ENCODE assay signal across 8 cellular contexts in the genomic region with DNA sequence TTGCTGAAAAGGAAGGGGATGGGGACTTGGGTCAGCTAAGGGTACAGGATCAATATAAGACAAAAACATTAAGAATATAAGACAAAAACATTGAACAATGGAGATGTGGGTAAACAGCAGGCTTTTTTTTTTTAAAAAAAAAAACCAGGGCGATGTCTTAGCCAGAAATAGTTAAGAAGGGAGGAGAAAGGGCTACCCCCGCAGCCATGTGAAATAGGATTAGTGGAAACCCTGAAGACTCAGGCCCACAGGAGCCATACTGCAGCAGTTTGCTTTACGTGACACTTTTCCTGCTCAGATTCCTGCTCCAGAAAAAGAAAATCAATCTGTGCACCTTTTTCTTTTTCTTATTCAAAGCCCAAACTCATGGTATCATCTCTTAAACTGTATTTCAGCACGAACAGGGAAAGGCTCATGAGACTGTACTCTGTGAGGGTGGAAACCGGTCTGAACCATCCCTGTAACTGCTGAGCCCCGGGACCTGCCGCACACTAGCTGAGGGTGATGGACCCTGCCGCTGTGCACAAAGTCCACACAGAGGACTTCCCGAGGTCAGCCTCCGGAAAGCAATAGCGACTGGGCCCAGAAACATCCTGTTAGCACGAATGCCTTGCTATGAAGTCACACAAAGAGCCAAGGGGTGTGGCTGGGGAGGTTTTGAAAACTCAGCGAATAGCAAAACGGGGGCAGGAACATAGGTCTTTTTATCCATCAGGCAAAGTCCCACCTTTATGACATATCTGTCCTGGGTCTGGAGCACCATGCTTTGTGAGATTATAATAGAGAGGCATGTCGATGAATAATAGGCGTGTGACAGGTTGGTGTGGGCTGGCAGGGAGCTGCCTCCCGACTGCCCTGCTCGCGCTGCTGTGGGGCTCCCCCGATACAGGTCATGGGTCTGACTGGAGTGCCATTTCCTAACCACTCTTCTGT. TPM values are rescaled to one million over a fixed set of nuclear protein-coding genes. Genes with fewer than 3 reads are reported as not detected.
DNase-seq lines count a peak whose midpoint lies in the region; ATAC-seq and TF ChIP-seq lines count a peak whose summit lies in the region.

No MANE protein-coding gene starts in this region.

- H3K9me2 ChIP-seq in PC-3 (replicated peaks; ENCODE audit: low read length) = no peaks in the 10 kb centered on the region

- POLR2A ChIA-PET in PC-3 (lab: Charles Lee; ENCODE audit: unreplicated experiment) = interaction anchor here (0.6 kb wide), 1 partner anchor 154 kb away, joined by 12 read pairs; no protein-coding TSS in a partner anchor

- BruUV-seq in PC-3 (replicated peaks; lab: Mats Ljungman, UMichigan) = no TSS peak

- H3K27me3 ChIP-seq in PC-3 (ENCODE audit: low read length) = no peaks in the 10 kb centered on the region

- CTCF ChIA-PET in PC-3 (lab: Charles Lee) = no interaction called here

- H3K9me3 ChIP-seq in PC-3 (ENCODE audit: low read length) = no peaks in the 10 kb centered on the region

- H3K4me3 ChIP-seq in PC-3 (ENCODE audit: low read length) (peak overlapping the region; percentile 67), astrocyte of the cerebellum (ENCODE audit: low read depth, low read length) (peak overlapping the region; percentile 39)

- intact Hi-C loops in PC-3 (cut with micrococcal nuclease) = no loop called here

- in situ Hi-C loops in astrocyte of the cerebellum (cut with HindIII; ENCODE audit: low sequenced_read_pairs) = no loop called here

- no peaks in the 10 kb centered on the region for H3F3A ChIP-seq in PC-3 (ENCODE audit: low read length, unreplicated experiment)

- peak; percentile 44 for TF ChIP-seq POLR2A in GM18505 (IDR thresholded peaks at IDR 0.05; ENCODE audit: borderline replicate concordance, extremely low read depth, insufficient read depth, insufficient read length)

- no peak overlapping the region for H3K27ac ChIP-seq in PC-3 (ENCODE audit: low read length)

- H2AFZ ChIP-seq in PC-3 (ENCODE audit: low read length) = peak overlapping the region; percentile 82

- H3K9ac ChIP-seq in PC-3 (ENCODE audit: low read length) = peak overlapping the region; percentile 12; the same call in 1 of the 2 replicates

- peaks cover 6% of the 10 kb centered on the region; the same call in 1 of the 2 replicates for H3K4me1 ChIP-seq in PC-3 (ENCODE audit: insufficient read depth, low read length)

- no peaks in the 10 kb centered on the region for H3K79me2 ChIP-seq in PC-3 (ENCODE audit: low read length)

- no peaks in the 10 kb centered on the region for H3K36me3 ChIP-seq in PC-3 (ENCODE audit: low read depth, low read length)

- ATAC-seq in GM18505 (IDR thresholded peaks at IDR 0.05; ENCODE audit: unreplicated experiment) (no peak), PC-3 (peak; percentile 16), HG02870 (IDR thresholded peaks at IDR 0.05; ENCODE audit: unreplicated experiment) (no peak), GM18502 (IDR thresholded peaks at IDR 0.05; ENCODE audit: poor library complexity, unreplicated experiment) (no peak)

- no peak for TF ChIP-seq CTCF in PC-3 (conservative IDR thresholded peaks at IDR 0.05; ENCODE audit: low read depth, low read length)
- no peak for TF ChIP-seq CTCF in astrocyte of the cerebellum (IDR thresholded peaks at IDR 0.05; ENCODE audit: low read depth, low read length, missing control alignments)

- peak overlapping the region; percentile 87 for H3K4me2 ChIP-seq in PC-3 (ENCODE audit: low read length)

- H4K20me1 ChIP-seq in PC-3 (ENCODE audit: low read length) = no peaks in the 10 kb centered on the region

- DNase-seq in PC-3 (no peak), astrocyte of the cerebellum (ENCODE audit: low read depth) (no peak), inferior parietal cortex (ENCODE audit: extremely low spot score) (peak; percentile 42), GF-D8 (lab: John Stamatoyannopoulos, UW) (no peak)
- DNase-seq in stimulated activated CD4-positive, alpha-beta T cell treated with anti-CD3 and anti-CD28 coated beads, Interleukin-2, amount 100 ng/mL, for 24 hours = peak; percentile 54 to 58

RNA-seq across cellular contexts. Expression of a gene that starts 33.2 kb away (rescaled TPM):
- total RNA-seq in PC-3 (2014; rRNA removed) = 1.7 and 3.0 TPM in 2 replicates

Comparison
In these comparisons a context has a peak if more than half of its experiments do, and no peak if none do; other contexts are left out.
1. DNase-seq: peak in inferior parietal cortex (single experiment) and stimulated activated CD4-positive, alpha-beta T cell treated with anti-CD3 and anti-CD28 coated beads, Interleukin-2, amount 100 ng/mL, for 24 hours (2 of 2); none in PC-3 (single experiment), astrocyte of the cerebellum (single experiment) and GF-D8 (single experiment).